Comparison of ENCODE assay signal across 9 cellular contexts in genomic region chr2:37168217-37168981, GRCh38. TPM values are rescaled to one million over a fixed set of nuclear protein-coding genes. Genes with fewer than 3 reads are reported as not detected.
DNase-seq lines count a peak whose midpoint lies in the region; ATAC-seq and TF ChIP-seq lines count a peak whose summit lies in the region.
"Had no signal": no experiment of that assay in that cellular context is flagged by ENCODE, and none has a peak within 500 bp of the region (broad histone marks: within the 10 kb centered on the region; RNA-seq: fewer than 3 reads in every experiment).

No MANE protein-coding gene starts in this region.

- H3K4me3 Mint-ChIP-seq in T-helper 17 cell, result no peak overlapping the region
- H3K4me3 Mint-ChIP-seq in naive thymus-derived CD8-positive, alpha-beta T cell, result no peak overlapping the region

- no peak overlapping the region for H3K4me2 ChIP-seq in Loucy (ENCODE audit: low read depth, low read length, poor library complexity, severe bottlenecking)

- no peaks in the 10 kb centered on the region for H3K79me2 ChIP-seq in Loucy (ENCODE audit: insufficient read depth, low read length)

- TF ChIP-seq CTCF in AG10803 (conservative IDR thresholded peaks at IDR 0.05; ENCODE audit: low read length), result peak; percentile 76
- peak; percentile 68 for TF ChIP-seq CTCF in GM12865 (IDR thresholded peaks at IDR 0.05; ENCODE audit: insufficient read depth, low read depth, low read length, missing control alignments)
- TF ChIP-seq CTCF in Loucy (conservative IDR thresholded peaks at IDR 0.05; ENCODE audit: low read length), result peak; percentile 78

- no peak overlapping the region for H3K4me3 ChIP-seq in AG10803 (ENCODE audit: low read length)
- H3K4me3 ChIP-seq in GM12865 (ENCODE audit: low read depth, low read length), result no peak overlapping the region
- no peak overlapping the region for H3K4me3 ChIP-seq in Loucy (ENCODE audit: low read length, poor library complexity, severe bottlenecking)

- peaks cover 6% of the 10 kb centered on the region; the same call in 1 of the 2 replicates for H3K9me3 ChIP-seq in Loucy (ENCODE audit: insufficient read depth, low read depth, low read length)
- H3K9me3 ChIP-seq in T-helper 17 cell (ENCODE audit: control insufficient read depth, low read length, poor library complexity, severe bottlenecking), result peaks cover 3% of the 10 kb centered on the region

- peak; percentile 40 for DNase-seq in AG10803 (ENCODE audit: low read depth)
- peak; percentile 50 for DNase-seq in GM12865 (ENCODE audit: low read depth)
- DNase-seq in T-helper 17 cell, result no peak
- peak; percentile 43 to 63 for DNase-seq in erythroblast (lab: John Stamatoyannopoulos, UW)
- DNase-seq in naive thymus-derived CD8-positive, alpha-beta T cell, result peak in 5 of 10 donors; percentile 10 to 44 (median 36)
- no peak for DNase-seq in NCI-H774 (lab: John Stamatoyannopoulos, UW)

- no peaks in the 10 kb centered on the region for H3K27me3 ChIP-seq in Loucy (ENCODE audit: insufficient read depth, low read length, poor library complexity, severe bottlenecking)

- no peaks in the 10 kb centered on the region for H4K20me1 ChIP-seq in Loucy (ENCODE audit: insufficient read depth, low read length, poor library complexity, severe bottlenecking)

- no peaks in the 10 kb centered on the region; the same call in 1 of the 2 replicates for H3K36me3 ChIP-seq in Loucy (ENCODE audit: insufficient read depth, low read length)

- H3K9me3 Mint-ChIP-seq in naive thymus-derived CD8-positive, alpha-beta T cell, result peaks cover 3 to 22% (median 16%) of the 10 kb centered on the region in 9 donors

- peaks cover 4% of the 10 kb centered on the region for H3K27me3 Mint-ChIP-seq in T-helper 17 cell
- no peaks in the 10 kb centered on the region for H3K27me3 Mint-ChIP-seq in naive thymus-derived CD8-positive, alpha-beta T cell

- H3K36me3 Mint-ChIP-seq in T-helper 17 cell (ENCODE audit: low read depth), result peaks cover 3% of the 10 kb centered on the region
- peaks cover 0 to 6% (median 3%) of the 10 kb centered on the region in 3 donors for H3K36me3 Mint-ChIP-seq in naive thymus-derived CD8-positive, alpha-beta T cell

- H3K9ac ChIP-seq in Loucy (ENCODE audit: low read depth, low read length, poor library complexity, severe bottlenecking), result no peak overlapping the region

- no peaks in the 10 kb centered on the region for H3F3A ChIP-seq in Loucy (ENCODE audit: low read depth)

- H3K9me2 ChIP-seq in Loucy (replicated peaks; ENCODE audit: low read depth, low read length), result no peaks in the 10 kb centered on the region

- TF ChIP-seq POLR2A in erythroblast (IDR thresholded peaks at IDR 0.05; ENCODE audit: low read length), result no peak

- no peak overlapping the region for H3K27ac Mint-ChIP-seq in T-helper 17 cell
- peak overlapping the region in 1 of 10 donors; percentile 58 for H3K27ac Mint-ChIP-seq in naive thymus-derived CD8-positive, alpha-beta T cell

- peaks cover 2% of the 10 kb centered on the region for H3K4me1 Mint-ChIP-seq in T-helper 17 cell
- no peaks in the 10 kb centered on the region for H3K4me1 Mint-ChIP-seq in naive thymus-derived CD8-positive, alpha-beta T cell

- no peak overlapping the region for H2AFZ ChIP-seq in Loucy (ENCODE audit: low read length)

- ATAC-seq in T-helper 17 cell, result peak; percentile 82
- ATAC-seq in naive thymus-derived CD8-positive, alpha-beta T cell, result peak; percentile 78 to 82
- no peak for ATAC-seq in GM19324 (IDR thresholded peaks at IDR 0.05; ENCODE audit: low FRiP score, unreplicated experiment)

- H3K4me1 ChIP-seq in Loucy (ENCODE audit: insufficient read depth, low read length, poor library complexity, severe bottlenecking), result no peaks in the 10 kb centered on the region

- POLR2A ChIA-PET in naive thymus-derived CD8-positive, alpha-beta T cell (lab: Charles Lee), result interaction anchor here (2.0 kb wide), 1 partner anchor 12 kb away, joined by 7 read pairs; the partner anchor contains the start of gene EIF2AK2

RNA-seq across cellular contexts. Expression of gene EIF2AK2, which starts 11.6 kb away (rescaled TPM):
- total RNA-seq in T-helper 17 cell, result 10 to 100 TPM; 27.0 to 40.3 TPM
- total RNA-seq in naive thymus-derived CD8-positive, alpha-beta T cell, result 10 to 100 TPM; 24.4 to 31.1 TPM
- polyA plus RNA-seq in naive thymus-derived CD8-positive, alpha-beta T cell, result 10 to 100 TPM; 18.8 to 28.8 (median 21.6) TPM

RNA-seq across cellular contexts. Expression of gene SULT6B1, which starts 20.1 kb away (rescaled TPM):
- total RNA-seq in T-helper 17 cell, result not detected
- total RNA-seq in naive thymus-derived CD8-positive, alpha-beta T cell, result not detected
- polyA plus RNA-seq in naive thymus-derived CD8-positive, alpha-beta T cell, result not detected
- total RNA-seq: pulmonary artery endothelial cell had no signal

RNA-seq across cellular contexts. Expression of gene CEBPZOS, which starts 27.9 kb away (rescaled TPM):
- 10 to 100 TPM; 23.2 to 24.1 TPM for total RNA-seq in T-helper 17 cell
- 10 to 100 TPM; 42.3 to 45.4 TPM for total RNA-seq in naive thymus-derived CD8-positive, alpha-beta T cell
- polyA plus RNA-seq in naive thymus-derived CD8-positive, alpha-beta T cell, result 10 to 100 TPM; 43.0 to 44.5 (median 43.8) TPM

Comparison
In these comparisons a context has a peak if more than half of its experiments do, and no peak if none do; other contexts are left out.
1. DNase-seq: peak in AG10803 (single experiment), GM12865 (single experiment) and erythroblast (2 of 2); none in T-helper 17 cell (0 of 3) and NCI-H774 (single experiment).
2. Peak in every context shown above with its lines, with median percentiles within 50 percentile points of each other: CTCF ChIP-seq.